In genomic region chrX:15335135-15336022, GRCh38 we compare ENCODE assay signal across 8 cellular contexts.
A peak's percentile ranks its signal among the peaks of the same experiment; 100 is the strongest.
DNase-seq lines count a peak whose midpoint lies in the region; ATAC-seq and TF ChIP-seq lines count a peak whose summit lies in the region.

PIGA (minus strand) TSS chrX:15335523; CDS start chrX:15331930, 3,593 bp downstream.

- peak within 1 kb of the TSS; percentile 98 for H2AFZ ChIP-seq in OCI-LY3 (ENCODE audit: low read depth, low read length)

- peaks cover 28% of the 10 kb centered on the region for H3K79me2 ChIP-seq in OCI-LY3 (ENCODE audit: low read length)

- no peaks in the 10 kb centered on the region for H3K27me3 ChIP-seq in OCI-LY3 (ENCODE audit: low read depth, low read length)

- TF ChIP-seq CTCF in OCI-LY3 (IDR thresholded peaks at IDR 0.05; ENCODE audit: low read depth, low read length): no peak

- ATAC-seq in GM21515 (IDR thresholded peaks at IDR 0.05; ENCODE audit: unreplicated experiment): peak; percentile 99

- peaks cover 15% of the 10 kb centered on the region for H3K4me1 ChIP-seq in OCI-LY3 (ENCODE audit: low read length)

- H3K9me3 ChIP-seq in OCI-LY3 (ENCODE audit: insufficient read depth, low read length): no peaks in the 10 kb centered on the region

- no peaks in the 10 kb centered on the region for H4K20me1 ChIP-seq in OCI-LY3 (ENCODE audit: insufficient read depth, low read length)

- H3K4me2 ChIP-seq in OCI-LY3 (ENCODE audit: low read length): peak within 1 kb of the TSS; percentile 97

- peak within 1 kb of the TSS; percentile 39 for H3K27ac ChIP-seq in OCI-LY3 (ENCODE audit: low read length)

- peaks cover 17% of the 10 kb centered on the region for H3K36me3 ChIP-seq in OCI-LY3 (replicated peaks; ENCODE audit: low read depth, low read length)

- peak; percentile 93 for DNase-seq in D341Med (ENCODE audit: low spot score)
- peak; percentile 70 for DNase-seq in HuH-7 (ENCODE audit: low spot score)
- DNase-seq in activated CD8-positive, alpha-beta memory T cell treated with anti-CD3 and anti-CD28 coated beads, Interleukin-2, amount 50 U/mL, for 48 hours: peak; percentile 89
- DNase-seq in epidermal melanocyte (ENCODE audit: insufficient read length, low spot score): peak; percentile 82
- peak; percentile 87 for DNase-seq in middle frontal gyrus (ENCODE audit: extremely low spot score, low spot score)
- DNase-seq in stimulated activated CD8-positive, alpha-beta memory T cell treated with anti-CD3 and anti-CD28 coated beads, Interleukin-2, amount 100 ng/mL, for 48 hours (ENCODE audit: low read depth in 2 of 2): peak; percentile 78 to 84

- peak within 1 kb of the TSS; percentile 91 for H3K9ac ChIP-seq in OCI-LY3 (ENCODE audit: low read length)

- H3K4me3 ChIP-seq in OCI-LY3 (ENCODE audit: low read length): peak within 1 kb of the TSS; percentile 99

Comparison
In these comparisons a context has a peak if more than half of its experiments do, and no peak if none do; other contexts are left out.
1. Peak in every context shown above with its lines: DNase-seq, ATAC-seq, H3K4me3 ChIP-seq and H3K27ac ChIP-seq.